ENCODE assay signal across 9 cellular contexts in genomic region chr16:25013049-25013448, GRCh38. TPM values are rescaled to one million over a fixed set of nuclear protein-coding genes. Genes with fewer than 3 reads are reported as not detected.
A peak's percentile ranks its signal among the peaks of the same experiment; 100 is the strongest.
DNase-seq lines count a peak whose midpoint lies in the region; ATAC-seq, FAIRE-seq and TF ChIP-seq lines count a peak whose summit lies in the region.
"Had no signal": no experiment of that assay in that cellular context is flagged by ENCODE, and none has a peak within 500 bp of the region (broad histone marks: within the 10 kb centered on the region; RNA-seq: fewer than 3 reads in every experiment).

No MANE protein-coding gene starts in this region.

- TF ChIP-seq POLR2A in HCT116 (IDR thresholded peaks at IDR 0.05; ENCODE audit: borderline replicate concordance, extremely low read depth, insufficient read depth, insufficient read length), result no peak

- H3K9me3 Mint-ChIP-seq in nephron progenitor cell, result peaks cover 4% of the 10 kb centered on the region

- TF ChIP-seq RAD21 in HCT116 (IDR thresholded peaks at IDR 0.05; ENCODE audit: low read depth), result no peak

- H3K9me2 ChIP-seq in HCT116 (ENCODE audit: insufficient read depth), result no peaks in the 10 kb centered on the region

- H3K9ac ChIP-seq in HCT116 (ENCODE audit: low read length), result 0 out of 2 replicates have a peak overlapping the region, but pooled peaks have one; percentile 6

- peak overlapping the region; percentile 97 for H3K4me3 Mint-ChIP-seq in nephron progenitor cell

- TF ChIP-seq CTCF in AG09309 (IDR thresholded peaks at IDR 0.05; ENCODE audit: control insufficient read depth, insufficient read depth, low read depth, low read length, missing control alignments) (no peak), HCT116 (IDR thresholded peaks at IDR 0.05 in 2 of 3, conservative IDR thresholded peaks at IDR 0.05 in 1 of 3; ENCODE audit: borderline replicate concordance in 1 of 3, insufficient read depth in 1 of 3, low read depth in 2 of 3, low read length in 2 of 3) (no peak), brain microvascular endothelial cell (IDR thresholded peaks at IDR 0.05; ENCODE audit: low read depth, low read length, missing control alignments) (no peak), nephron progenitor cell (IDR thresholded peaks at IDR 0.05) (no peak)

- CTCF ChIA-PET in HCT116 (lab: Charles Lee), result no interaction called here

- no peak for ATAC-seq in HCT116
- no peak for ATAC-seq in GM19463 (IDR thresholded peaks at IDR 0.05; ENCODE audit: unreplicated experiment)

- H3K27ac ChIP-seq in HCT116 (ENCODE audit: low read depth, low read length), result no peak overlapping the region
- H3K27ac ChIP-seq in brain microvascular endothelial cell, result peak overlapping the region; percentile 87

- peaks cover 33% of the 10 kb centered on the region for H3K36me3 Mint-ChIP-seq in nephron progenitor cell (ENCODE audit: low read depth)

- in situ Hi-C loops in brain microvascular endothelial cell (cut with HindIII; ENCODE audit: low pct_ligation_motif_present, low sequenced_read_pairs), result no loop called here

- H3K4me3 ChIP-seq in AG09309 (ENCODE audit: control insufficient read depth, low read depth, low read length) (peak overlapping the region; percentile 84; the same call in 1 of the 2 replicates), HCT116 (replicated peaks in 1 of 2; ENCODE audit: low read depth in 1 of 2, low read length in 2 of 2) (no peak overlapping the region), brain microvascular endothelial cell (ENCODE audit: low read depth, low read length) (peak overlapping the region; percentile 9)

- peaks cover 9 to 31% of the 10 kb centered on the region in 2 experiments; a peak in 3 of 4 replicates for H3K4me1 ChIP-seq in HCT116 (ENCODE audit: control insufficient read depth in 1 of 2, insufficient read depth in 2 of 2, low read length in 2 of 2)

- RAD21 ChIA-PET in HCT116 (lab: Charles Lee; ENCODE audit: low non-redundant PET in 1 of 2, low total read pairs in 2 of 2, uncharacterized antibody in 2 of 2, unreplicated experiment in 2 of 2), result no interaction called here

- H3K4me1 Mint-ChIP-seq in nephron progenitor cell, result peaks cover 42% of the 10 kb centered on the region

- peaks cover 65% of the 10 kb centered on the region for H3K79me2 ChIP-seq in HCT116 (ENCODE audit: insufficient read depth, low read length)

- H3K27me3 ChIP-seq in HCT116 (ENCODE audit: insufficient read depth, low read length), result no peaks in the 10 kb centered on the region
- H3K27me3 ChIP-seq in brain microvascular endothelial cell (replicated peaks), result no peaks in the 10 kb centered on the region

- H3K36me3 ChIP-seq in HCT116 (ENCODE audit: control insufficient read depth in 1 of 2, insufficient read depth in 2 of 2, low read length in 2 of 2) (no peaks in the 10 kb centered on the region), brain microvascular endothelial cell (replicated peaks) (peaks cover 4% of the 10 kb centered on the region)

- peaks cover 4% of the 10 kb centered on the region for H3K27me3 Mint-ChIP-seq in nephron progenitor cell (ENCODE audit: low read depth, poor library complexity)

- H3K27ac Mint-ChIP-seq in nephron progenitor cell, result no peak overlapping the region

- no peaks in the 10 kb centered on the region for H4K20me1 ChIP-seq in HCT116 (ENCODE audit: insufficient read depth)

- POLR2A ChIA-PET in HCT116 (lab: Charles Lee), result no interaction called here

- H3K9me3 ChIP-seq in HCT116 (ENCODE audit: control insufficient read depth in 1 of 2, insufficient read depth in 1 of 2, low read depth in 1 of 2, low read length in 2 of 2), result no peaks in the 10 kb centered on the region

- intact Hi-C loops in HCT116 (cut with micrococcal nuclease), result no loop called here

- no peak overlapping the region for H2AFZ ChIP-seq in HCT116 (ENCODE audit: low read depth, low read length, poor library complexity, severe bottlenecking)

- DNase-seq in AG09309 (ENCODE audit: low read depth) (no peak), HCT116 (ENCODE audit: low read depth, low spot score) (no peak), brain microvascular endothelial cell (no peak), nephron progenitor cell (no peak), HTR-8/SVneo (ENCODE audit: insufficient read length, low spot score) (no peak), OCI-M2 (lab: John Stamatoyannopoulos, UW; ENCODE audit: unreplicated experiment) (no peak)
- no peak for DNase-seq in NK-92 treated with Interleukin-12 subunit alpha and Interleukin-12 subunit beta, amount 100 ng/mL, for 24 hours (lab: John Stamatoyannopoulos, UW)
- DNase-seq: GF-D8 had no signal

- BruUV-seq in HCT116 (replicated peaks; lab: Mats Ljungman, UMichigan), result no TSS peak

- no peak for FAIRE-seq in HTR-8/SVneo (lab: Jason Lieb, UNC)

- H3K4me2 ChIP-seq in HCT116 (ENCODE audit: low read length), result peak overlapping the region; percentile 83

TF ChIP-seq in HCT116, 20 proteins besides CTCF, POLR2A, EP300 and RAD21:
- no peak for TF ChIP-seq REST (IDR thresholded peaks at IDR 0.05; ENCODE audit: low read depth)

RNA-seq across cellular contexts. Expression of gene ARHGAP17, which starts 2.1 kb away (rescaled TPM):
- total RNA-seq in HCT116 (2021; ENCODE audit: unreplicated experiment), result 45.5 TPM
- 22.2 TPM in 2 replicates for polyA plus RNA-seq in HCT116 (2012)

Comparison
In these comparisons a context has a peak if more than half of its experiments do, and no peak if none do; other contexts are left out.
1. H3K4me3 ChIP-seq: peak in AG09309 (single experiment) and brain microvascular endothelial cell (single experiment); none in HCT116 (0 of 2).